ENCODE assay signal across 1 cellular context in the genomic region with DNA sequence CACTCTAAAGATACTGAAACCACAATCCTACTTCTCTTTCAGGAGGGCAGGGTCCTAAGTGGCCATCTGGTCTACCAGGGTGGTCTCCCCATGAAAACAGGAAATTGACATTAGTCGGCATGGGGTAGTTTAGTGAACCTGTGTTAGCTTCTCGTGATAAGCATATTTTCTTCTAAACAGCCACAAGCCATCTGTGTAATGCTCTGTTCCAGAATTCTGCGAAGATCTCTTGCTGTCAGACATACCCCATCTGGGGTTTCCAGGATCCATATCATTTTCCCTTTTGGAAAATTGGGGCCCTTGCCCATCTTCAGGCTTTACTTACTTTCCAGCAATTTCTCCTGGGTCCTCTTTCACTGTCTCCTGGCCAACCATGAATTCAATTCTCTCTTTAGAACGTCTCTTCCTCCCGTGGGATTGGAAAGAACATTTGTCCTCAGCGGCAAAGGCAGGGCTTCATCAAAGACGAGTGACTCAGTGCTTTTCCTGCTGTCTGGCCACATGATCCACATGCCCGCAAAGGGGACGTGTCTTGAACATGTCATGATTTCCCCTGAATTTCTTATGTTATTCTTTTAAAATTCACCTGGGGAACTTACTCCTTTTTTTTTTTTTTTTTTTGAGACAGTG.
A peak's percentile ranks its signal among the peaks of the same experiment; 100 is the strongest.
TF ChIP-seq lines count a peak whose summit lies in the region.

No MANE protein-coding gene starts in this region.

TF ChIP-seq in HCT116, 20 proteins besides CTCF, POLR2A, EP300 and RAD21 (continued from another document):
- TF ChIP-seq EZH2phosphoT487 (IDR thresholded peaks at IDR 0.05; ENCODE audit: borderline replicate concordance) (no peak), EGR1 (IDR thresholded peaks at IDR 0.05; ENCODE audit: low read depth) (no peak), TCF7L2 (IDR thresholded peaks at IDR 0.05; ENCODE audit: borderline replicate concordance, extremely low read depth, insufficient read depth, insufficient read length) (peak; percentile 71), POLR2AphosphoS5 (IDR thresholded peaks at IDR 0.05; ENCODE audit: low read depth, low read length) (no peak), ZFX (IDR thresholded peaks at IDR 0.05) (no peak), EZH2 (IDR thresholded peaks at IDR 0.05) (no peak)
